25 cellular contexts compared by ENCODE assay signal in the genomic region with DNA sequence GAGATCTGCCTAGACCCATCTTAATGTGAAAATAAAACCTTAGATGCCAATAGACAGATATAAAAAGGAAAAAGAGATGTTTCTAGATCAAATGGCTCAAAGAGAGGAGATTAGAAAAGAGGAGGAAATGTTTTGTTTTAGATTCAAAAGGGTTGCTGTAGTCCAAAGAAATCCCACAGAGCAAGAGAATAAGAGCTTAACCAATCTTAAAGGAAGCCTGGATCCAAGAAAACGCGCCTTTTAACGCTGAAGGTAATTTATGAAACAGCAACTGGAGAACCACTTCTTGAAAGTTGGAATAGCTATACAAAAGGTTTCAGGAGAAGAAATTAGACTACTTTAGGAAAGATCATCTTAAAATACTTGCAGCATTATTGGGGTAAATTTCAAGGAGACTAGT.
"Had no signal": no experiment of that assay in that cellular context is flagged by ENCODE, and none has a peak within 500 bp of the region (broad histone marks: within the 10 kb centered on the region; RNA-seq: fewer than 3 reads in every experiment).

No MANE protein-coding gene starts in this region.

- H3K4me3 ChIP-seq: colonic mucosa, coronary artery, dorsolateral prefrontal cortex, esophagus muscularis mucosa, esophagus squamous epithelium, gastrocnemius medialis, gastroesophageal sphincter, heart left ventricle, heart right ventricle had no signal

- H3K4me3 Mint-ChIP-seq: dendritic cell treated with granulocyte-macrophage colony-stimulating factor and Interleukin-4, amounts not matched to agents 40 ng/mL and 50 ng/mL, for 4 days; effector memory CD8-positive, alpha-beta T cell; endodermal cell had no signal

- H3K27ac ChIP-seq: colonic mucosa, coronary artery, dorsolateral prefrontal cortex, epithelial cell of prostate, esophagus muscularis mucosa, esophagus squamous epithelium, foreskin keratinocyte, gastrocnemius medialis, gastroesophageal sphincter, heart left ventricle, heart right ventricle had no signal

- H3K27me3 ChIP-seq: colonic mucosa, dorsolateral prefrontal cortex, esophagus muscularis mucosa, esophagus squamous epithelium, foreskin keratinocyte, gastrocnemius medialis, gastroesophageal sphincter had no signal

- H3K27me3 Mint-ChIP-seq: dendritic cell treated with granulocyte-macrophage colony-stimulating factor and Interleukin-4, amounts not matched to agents 40 ng/mL and 50 ng/mL, for 4 days; effector memory CD8-positive, alpha-beta T cell had no signal

- ATAC-seq: effector memory CD8-positive, alpha-beta T cell; esophagus mucosa; foreskin keratinocyte; gastrocnemius medialis; gastroesophageal sphincter; heart left ventricle; heart right ventricle had no signal

- H3K9me3 Mint-ChIP-seq: dendritic cell treated with granulocyte-macrophage colony-stimulating factor and Interleukin-4, amounts not matched to agents 40 ng/mL and 50 ng/mL, for 4 days; endodermal cell had no signal

- H3K36me3 ChIP-seq: colonic mucosa, esophagus muscularis mucosa, esophagus squamous epithelium, gastrocnemius medialis, gastroesophageal sphincter, heart left ventricle, heart right ventricle had no signal

- DNase-seq: colonic mucosa; cortex of kidney; dermis blood vessel endothelial cell; dorsolateral prefrontal cortex; effector CD4-positive, alpha-beta T cell; effector CD8-positive, alpha-beta T cell; effector memory CD4-positive, alpha-beta T cell; effector memory CD8-positive, alpha-beta T cell; endodermal cell; erythroblast; esophagus squamous epithelium; foreskin fibroblast; foreskin keratinocyte; foreskin melanocyte; gastrocnemius medialis; glutamatergic neuron; head of caudate nucleus; heart left ventricle; heart right ventricle had no signal

- H3K27ac Mint-ChIP-seq: dendritic cell treated with granulocyte-macrophage colony-stimulating factor and Interleukin-4, amounts not matched to agents 40 ng/mL and 50 ng/mL, for 4 days; effector memory CD8-positive, alpha-beta T cell; endodermal cell had no signal

- H3K9me3 ChIP-seq: colonic mucosa, esophagus muscularis mucosa, esophagus squamous epithelium, gastrocnemius medialis, gastroesophageal sphincter, heart right ventricle had no signal

- H3K4me1 ChIP-seq: colonic mucosa, esophagus squamous epithelium, foreskin keratinocyte, gastroesophageal sphincter, heart left ventricle, heart right ventricle had no signal
